21 cellular contexts compared by ENCODE assay signal in genomic region chr1:93675931-93676330, GRCh38. TPM values are rescaled to one million over a fixed set of nuclear protein-coding genes. Genes with fewer than 3 reads are reported as not detected.
A peak's percentile ranks its signal among the peaks of the same experiment; 100 is the strongest.
DNase-seq lines count a peak whose midpoint lies in the region; ATAC-seq and TF ChIP-seq lines count a peak whose summit lies in the region.
"Had no signal": no experiment of that assay in that cellular context is flagged by ENCODE, and none has a peak within 500 bp of the region (broad histone marks: within the 10 kb centered on the region; RNA-seq: fewer than 3 reads in every experiment).

No MANE protein-coding gene starts in this region.

- ATAC-seq in Right ventricle myocardium superior (ENCODE audit: poor library complexity): no peak
- no peak for ATAC-seq in HG03039 (IDR thresholded peaks at IDR 0.05; ENCODE audit: unreplicated experiment)
- no peak for ATAC-seq in HG03097 (IDR thresholded peaks at IDR 0.05; ENCODE audit: low FRiP score, unreplicated experiment)
- ATAC-seq: naive thymus-derived CD8-positive, alpha-beta T cell had no signal

- H3K36me3 ChIP-seq in left ventricle myocardium inferior: peaks cover 7% of the 10 kb centered on the region
- H3K36me3 ChIP-seq: cardiac muscle cell, suprapubic skin had no signal

- peaks cover 67% of the 10 kb centered on the region for H3K36me3 Mint-ChIP-seq in dendritic cell treated with granulocyte-macrophage colony-stimulating factor and Interleukin-4, amounts not matched to agents 40 ng/mL and 50 ng/mL, for 4 days (ENCODE audit: low read depth)
- peaks cover 27% of the 10 kb centered on the region for H3K36me3 Mint-ChIP-seq in nephron progenitor cell (ENCODE audit: low read depth)

- H3K4me3 ChIP-seq in left ventricle myocardium inferior: no peak overlapping the region
- H3K4me3 ChIP-seq: cardiac muscle cell, lung, suprapubic skin had no signal

- intact Hi-C loops in left ventricle myocardium inferior (cut with micrococcal nuclease): no loop called here
- intact Hi-C loops in Right ventricle myocardium superior (cut with DNase I): no loop called here
- intact Hi-C loops in dendritic cell treated with granulocyte-macrophage colony-stimulating factor and Interleukin-4, amounts not matched to agents 40 ng/mL and 50 ng/mL, for 4 days (cut with micrococcal nuclease): loop anchor here (5.0 kb wide), 1 partner anchor 76 kb away; no protein-coding TSS in a partner anchor

- TF ChIP-seq CTCF in left ventricle myocardium inferior (IDR thresholded peaks at IDR 0.05; ENCODE audit: borderline replicate concordance) (no peak), nephron progenitor cell (IDR thresholded peaks at IDR 0.05) (no peak)

- no peak for DNase-seq in left ventricle myocardium inferior
- no peak for DNase-seq in Right ventricle myocardium superior
- DNase-seq in nephron progenitor cell: no peak
- no peak for DNase-seq in Ammon's horn (ENCODE audit: low spot score)
- no peak for DNase-seq in NCI-H226
- DNase-seq: activated naive CD8-positive, alpha-beta T cell treated with anti-CD3 and anti-CD28 coated beads, Interleukin-2, amount 10 ng/mL, durations not matched to agents 7 days and 5 days; DMS153; glutamatergic neuron; naive thymus-derived CD8-positive, alpha-beta T cell; NCI-H187 treated with DMSO at 0.1 percent for 48 hours; NCI-H510A; posterior cingulate gyrus; small intestine; stimulated activated CD8-positive, alpha-beta memory T cell treated with anti-CD3 and anti-CD28 coated beads, Interleukin-4, amount 100 ng/mL, for 48 hours had no signal

- H3K4me1 ChIP-seq in left ventricle myocardium inferior: peaks cover 95% of the 10 kb centered on the region

- H3K4me3 Mint-ChIP-seq in dendritic cell treated with granulocyte-macrophage colony-stimulating factor and Interleukin-4, amounts not matched to agents 40 ng/mL and 50 ng/mL, for 4 days: no peak overlapping the region
- H3K4me3 Mint-ChIP-seq in nephron progenitor cell: no peak overlapping the region
- H3K4me3 Mint-ChIP-seq: activated naive CD8-positive, alpha-beta T cell treated with anti-CD3 and anti-CD28 coated beads, Interleukin-2, amount 10 ng/mL, durations not matched to agents 7 days and 5 days; naive thymus-derived CD8-positive, alpha-beta T cell had no signal

- H3K27ac ChIP-seq in left ventricle myocardium inferior (replicated peaks): peak overlapping the region; percentile 78
- H3K27ac ChIP-seq: cardiac muscle cell, suprapubic skin had no signal

- no peaks in the 10 kb centered on the region for H3K27me3 Mint-ChIP-seq in dendritic cell treated with granulocyte-macrophage colony-stimulating factor and Interleukin-4, amounts not matched to agents 40 ng/mL and 50 ng/mL, for 4 days
- peaks cover 18% of the 10 kb centered on the region for H3K27me3 Mint-ChIP-seq in nephron progenitor cell (ENCODE audit: low read depth, poor library complexity)
- H3K27me3 Mint-ChIP-seq: IgD-negative memory B cell had no signal

- H3K27ac Mint-ChIP-seq in dendritic cell treated with granulocyte-macrophage colony-stimulating factor and Interleukin-4, amounts not matched to agents 40 ng/mL and 50 ng/mL, for 4 days: peak overlapping the region; percentile 30
- peak overlapping the region; percentile 66 for H3K27ac Mint-ChIP-seq in nephron progenitor cell
- H3K27ac Mint-ChIP-seq: activated naive CD8-positive, alpha-beta T cell treated with anti-CD3 and anti-CD28 coated beads, Interleukin-2, amount 10 ng/mL, durations not matched to agents 7 days and 5 days; naive thymus-derived CD8-positive, alpha-beta T cell had no signal

- H3K9me3 ChIP-seq in left ventricle myocardium inferior (replicated peaks): no peaks in the 10 kb centered on the region
- H3K9me3 ChIP-seq: suprapubic skin had no signal

- H3K9me3 Mint-ChIP-seq in dendritic cell treated with granulocyte-macrophage colony-stimulating factor and Interleukin-4, amounts not matched to agents 40 ng/mL and 50 ng/mL, for 4 days: no peaks in the 10 kb centered on the region
- no peaks in the 10 kb centered on the region for H3K9me3 Mint-ChIP-seq in nephron progenitor cell
- H3K9me3 Mint-ChIP-seq: activated naive CD8-positive, alpha-beta T cell treated with anti-CD3 and anti-CD28 coated beads, Interleukin-2, amount 10 ng/mL, durations not matched to agents 7 days and 5 days; IgD-negative memory B cell; naive thymus-derived CD8-positive, alpha-beta T cell had no signal

- H3K27me3 ChIP-seq in left ventricle myocardium inferior (ENCODE audit: low read depth): no peaks in the 10 kb centered on the region
- H3K27me3 ChIP-seq: suprapubic skin had no signal

- peaks cover 73% of the 10 kb centered on the region for H3K4me1 Mint-ChIP-seq in dendritic cell treated with granulocyte-macrophage colony-stimulating factor and Interleukin-4, amounts not matched to agents 40 ng/mL and 50 ng/mL, for 4 days (ENCODE audit: low read depth)
- H3K4me1 Mint-ChIP-seq in nephron progenitor cell: peaks cover 32% of the 10 kb centered on the region

RNA-seq across cellular contexts. Expression of gene BCAR3, which starts 5.7 kb away (rescaled TPM):
- total RNA-seq in left ventricle myocardium inferior (23.5 TPM), Right ventricle myocardium superior (18.5 TPM)
